In the genomic region with DNA sequence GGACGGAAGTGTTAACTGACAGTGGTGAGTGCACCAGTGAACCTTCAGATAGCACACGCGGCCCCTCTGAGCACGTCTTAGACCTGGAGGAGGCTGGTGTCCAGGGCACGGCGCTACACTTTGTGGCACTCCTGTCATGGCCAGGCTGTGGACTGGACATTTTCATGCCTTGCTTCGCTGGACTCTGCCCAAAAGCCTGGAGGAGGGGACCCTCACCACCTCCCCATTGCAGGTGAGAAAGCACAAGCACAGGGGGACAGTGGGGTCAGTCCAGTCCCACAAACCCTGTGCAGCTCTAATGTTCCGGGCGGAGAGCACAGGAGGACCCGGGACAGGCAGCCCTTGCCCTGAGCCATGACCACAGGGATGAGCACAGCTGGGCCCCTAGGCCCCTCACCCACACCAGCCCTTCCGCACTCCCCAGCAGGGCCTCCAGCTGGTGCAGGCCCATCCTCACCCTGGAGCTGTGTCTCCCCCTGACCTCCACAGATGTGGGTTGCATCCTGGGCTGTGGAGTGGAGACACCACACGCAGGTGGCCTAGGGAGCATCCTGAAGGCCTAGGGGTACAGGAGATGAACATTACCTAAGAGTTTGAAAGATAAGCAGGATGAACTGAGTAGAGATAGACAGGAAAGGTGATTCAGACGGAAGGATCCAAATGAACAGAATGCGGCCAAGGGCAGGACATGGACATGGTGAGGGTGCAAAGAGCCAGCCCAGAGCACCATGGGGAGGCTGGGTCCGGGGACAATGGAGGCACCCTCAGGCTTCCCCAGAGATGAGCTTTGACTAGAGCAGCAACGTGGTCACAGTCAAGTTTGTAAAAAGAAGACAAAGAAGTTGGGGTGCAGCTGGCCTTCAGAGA, we compare ENCODE assay signal across 24 cellular contexts.
"Had no signal": no experiment of that assay in that cellular context is flagged by ENCODE, and none has a peak within 500 bp of the region (broad histone marks: within the 10 kb centered on the region; RNA-seq: fewer than 3 reads in every experiment).

No MANE protein-coding gene starts in this region.

- H3K4me3 Mint-ChIP-seq: activated B cell treated with CpG ODN at 0.5 μM for 24 hours; activated CD4-positive, alpha-beta T cell treated with anti-CD3 and anti-CD28 coated beads for 36 hours; activated naive CD8-positive, alpha-beta T cell treated with anti-CD3 and anti-CD28 coated beads for 36 hours; activated T-helper 17 cell treated with anti-CD3 and anti-CD28 coated beads, Interleukin-2, amount 50 U/mL, for 72 hours; nephron progenitor cell; T-helper 2 cell treated with Interferon-gamma antibody and Interleukin-4, amounts not matched to agents 5 μg/mL and 100 μg/mL, for 36 hours had no signal

- H3K27ac ChIP-seq: adrenal gland, body of pancreas, gastrocnemius medialis, right atrium auricular region, upper lobe of right lung had no signal

- H3K4me3 ChIP-seq: adrenal gland, body of pancreas, gastrocnemius medialis, mucosa of descending colon, right atrium auricular region, upper lobe of right lung had no signal

- H3K9me3 ChIP-seq: adrenal gland, body of pancreas, gastrocnemius medialis, mucosa of descending colon, right atrium auricular region, upper lobe of right lung had no signal

- H3K27me3 Mint-ChIP-seq: activated B cell treated with CpG ODN at 0.5 μM for 24 hours; activated CD4-positive, alpha-beta T cell treated with anti-CD3 and anti-CD28 coated beads for 36 hours; activated naive CD8-positive, alpha-beta T cell treated with anti-CD3 and anti-CD28 coated beads for 36 hours; activated T-helper 17 cell treated with anti-CD3 and anti-CD28 coated beads, Interleukin-2, amount 50 U/mL, for 72 hours had no signal

- H3K9me3 Mint-ChIP-seq: activated B cell treated with CpG ODN at 0.5 μM for 24 hours; activated naive CD8-positive, alpha-beta T cell treated with anti-CD3 and anti-CD28 coated beads for 36 hours; activated T-helper 17 cell treated with anti-CD3 and anti-CD28 coated beads, Interleukin-2, amount 50 U/mL, for 72 hours; nephron progenitor cell; T-helper 2 cell treated with Interferon-gamma antibody and Interleukin-4, amounts not matched to agents 5 μg/mL and 100 μg/mL, for 36 hours had no signal

- DNase-seq: activated B cell treated with CpG ODN at 0.5 μM for 24 hours; activated CD4-positive, alpha-beta T cell treated with anti-CD3 and anti-CD28 coated beads for 36 hours; activated naive CD4-positive, alpha-beta T cell; activated naive CD8-positive, alpha-beta T cell treated with anti-CD3 and anti-CD28 coated beads for 36 hours; activated T-cell treated with anti-CD3 and anti-CD28 coated beads, Interleukin-2, amount 50 U/mL, for 1 hour; aorta; body of pancreas; dermis blood vessel endothelial cell; effector CD8-positive, alpha-beta T cell; gastrocnemius medialis; glutamatergic neuron; left colon; mesenchymal stem cell; mucosa of descending colon; nephron progenitor cell; nucleus accumbens; stimulated activated CD4-positive, alpha-beta T cell treated with anti-CD3 and anti-CD28 coated beads, Interleukin-4, amount 100 ng/mL, for 1 hour; stimulated activated naive CD8-positive, alpha-beta T cell treated with anti-CD3 and anti-CD28 coated beads, Interleukin-15, Interleukin-2, amounts not matched to agents 100 U/mL and 50 U/mL, for 24 hours; T-helper 1 cell had no signal

- H3K36me3 ChIP-seq: adrenal gland, gastrocnemius medialis, right atrium auricular region, upper lobe of right lung had no signal

- H3K4me1 Mint-ChIP-seq: activated B cell treated with CpG ODN at 0.5 μM for 24 hours had no signal

- H3K36me3 Mint-ChIP-seq: activated naive CD8-positive, alpha-beta T cell treated with anti-CD3 and anti-CD28 coated beads for 36 hours had no signal

- H3K4me1 ChIP-seq: adrenal gland, body of pancreas, gastrocnemius medialis, right atrium auricular region, upper lobe of right lung had no signal

- H3K27me3 ChIP-seq: adrenal gland, body of pancreas, gastrocnemius medialis, right atrium auricular region, upper lobe of right lung had no signal

- H3K27ac Mint-ChIP-seq: activated B cell treated with CpG ODN at 0.5 μM for 24 hours; activated CD4-positive, alpha-beta T cell treated with anti-CD3 and anti-CD28 coated beads for 36 hours; activated naive CD8-positive, alpha-beta T cell treated with anti-CD3 and anti-CD28 coated beads for 36 hours; activated T-helper 17 cell treated with anti-CD3 and anti-CD28 coated beads, Interleukin-2, amount 50 U/mL, for 72 hours; nephron progenitor cell had no signal

- ATAC-seq: activated T-helper 17 cell treated with anti-CD3 and anti-CD28 coated beads, Interleukin-2, amount 50 U/mL, for 72 hours; body of pancreas; gastrocnemius medialis; left colon; mucosa of descending colon; stimulated activated naive CD8-positive, alpha-beta T cell treated with anti-CD3 and anti-CD28 coated beads, Interleukin-15, Interleukin-2, amounts not matched to agents 100 U/mL and 50 U/mL, for 24 hours; upper lobe of right lung had no signal
